ENCODE assay signal across 8 cellular contexts in the genomic region with DNA sequence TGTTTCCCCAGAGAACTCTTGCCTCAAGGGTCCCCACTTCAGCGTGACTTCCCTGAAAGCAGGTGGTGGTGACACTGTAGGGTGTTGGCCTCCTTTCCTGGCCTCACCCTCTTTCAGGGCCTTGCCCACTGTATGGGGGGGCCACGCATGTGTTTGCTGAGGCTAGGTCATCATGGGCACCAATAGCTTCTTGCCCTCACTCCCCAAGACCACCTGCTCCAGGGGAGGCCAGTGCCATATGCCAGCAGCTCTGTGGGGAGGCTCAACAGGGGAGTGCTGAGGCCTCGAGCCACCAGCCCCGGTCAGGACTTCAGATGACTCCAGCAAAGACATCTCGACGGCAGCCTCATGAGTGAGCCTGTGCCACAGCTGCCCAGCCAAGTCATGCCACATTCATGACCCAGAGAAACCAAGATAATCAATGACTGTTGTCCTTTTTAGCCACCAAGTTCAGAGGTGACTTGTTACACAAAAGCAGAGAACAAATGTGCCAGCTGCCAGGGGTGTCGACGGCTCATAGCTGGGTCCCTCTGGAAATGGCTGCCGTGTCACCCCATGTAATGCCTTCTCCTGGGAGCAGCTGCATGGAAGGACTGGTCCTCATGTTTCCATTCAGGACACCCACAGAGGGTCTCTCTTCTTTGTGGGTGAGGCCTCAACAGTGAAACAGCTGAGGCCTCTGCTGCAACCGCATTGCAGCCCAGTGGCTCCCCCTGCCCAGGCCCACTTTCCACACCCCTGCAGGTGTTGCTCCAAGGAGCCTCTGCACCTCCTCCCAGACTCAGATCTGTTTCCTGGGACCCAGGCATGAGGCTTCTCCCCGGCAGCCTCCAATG.
DNase-seq lines count a peak whose midpoint lies in the region; ATAC-seq and TF ChIP-seq lines count a peak whose summit lies in the region.
"Not testable (repeated sequence)": the region's sequence is repeated elsewhere in the genome, so short reads cannot be mapped to it uniquely, and the experiment has no call there.

No MANE protein-coding gene starts in this region.

- not testable (repeated sequence) for H3K27me3 Mint-ChIP-seq in CD14-positive monocyte (ENCODE audit: low read depth in 3 of 3); activated CD8-positive, alpha-beta T cell treated with anti-CD3 and anti-CD28 coated beads, Interleukin-2, amount 10 ng/mL, durations not matched to agents 7 days and 5 days (ENCODE audit: low read depth); activated naive CD8-positive, alpha-beta T cell treated with anti-CD3 and anti-CD28 coated beads, Interleukin-2, amount 10 ng/mL, durations not matched to agents 7 days and 5 days

- WGBS in right cardiac atrium = 95% methylated on average over 11 of the region's 11 CpGs
- WGBS in spleen, 5 donors = 84 to 97% (median 92%) methylated on average over 7 to 11 of the region's 11 CpGs

- H3K9me3 Mint-ChIP-seq in CD14-positive monocyte; activated CD8-positive, alpha-beta T cell treated with anti-CD3 and anti-CD28 coated beads, Interleukin-2, amount 10 ng/mL, durations not matched to agents 7 days and 5 days (ENCODE audit: insufficient read depth); activated naive CD8-positive, alpha-beta T cell treated with anti-CD3 and anti-CD28 coated beads, Interleukin-2, amount 10 ng/mL, durations not matched to agents 7 days and 5 days: not testable (repeated sequence)

- TF ChIP-seq CTCF in CD14-positive monocyte (IDR thresholded peaks at IDR 0.05); RWPE2 (IDR thresholded peaks at IDR 0.05; ENCODE audit: poor library complexity, severe bottlenecking); lower lobe of right lung (IDR thresholded peaks at IDR 0.05); neutrophil (IDR thresholded peaks at IDR 0.05); spleen (IDR thresholded peaks at IDR 0.05 in 8 of 11, conservative IDR thresholded peaks at IDR 0.05 in 3 of 11): not testable (repeated sequence)

- H3K27me3 ChIP-seq in RWPE2 (ENCODE audit: insufficient read depth, poor library complexity, severe bottlenecking); right cardiac atrium (ENCODE audit: control insufficient read depth, insufficient read depth); lower lobe of right lung (ENCODE audit: low read depth); neutrophil; spleen (replicated peaks in 1 of 7): not testable (repeated sequence)

- H3K36me3 ChIP-seq in RWPE2 (ENCODE audit: low read depth); lower lobe of right lung; neutrophil: not testable (repeated sequence)
- peaks cover 0 to 26% (median 4%) of the 10 kb centered on the region in 6 donors for H3K36me3 ChIP-seq in spleen

- H3K9me3 ChIP-seq in RWPE2 (ENCODE audit: severe bottlenecking); right cardiac atrium (ENCODE audit: control insufficient read depth, low read length); lower lobe of right lung; neutrophil; spleen: not testable (repeated sequence)

- peaks cover 38% of the 10 kb centered on the region for H3K4me1 Mint-ChIP-seq in CD14-positive monocyte
- H3K4me1 Mint-ChIP-seq in activated CD8-positive, alpha-beta T cell treated with anti-CD3 and anti-CD28 coated beads, Interleukin-2, amount 10 ng/mL, durations not matched to agents 7 days and 5 days (ENCODE audit: low read depth) = peaks cover 45% of the 10 kb centered on the region
- peaks cover 30% of the 10 kb centered on the region for H3K4me1 Mint-ChIP-seq in activated naive CD8-positive, alpha-beta T cell treated with anti-CD3 and anti-CD28 coated beads, Interleukin-2, amount 10 ng/mL, durations not matched to agents 7 days and 5 days

- POLR2A ChIA-PET in activated CD8-positive, alpha-beta T cell treated with anti-CD3 and anti-CD28 coated beads, Interleukin-2, amount 10 ng/mL, durations not matched to agents 7 days and 5 days (lab: Charles Lee); activated naive CD8-positive, alpha-beta T cell treated with anti-CD3 and anti-CD28 coated beads, Interleukin-2, amount 10 ng/mL, durations not matched to agents 7 days and 5 days (lab: Charles Lee): not testable (repeated sequence)

- H3K4me3 ChIP-seq in RWPE2 (ENCODE audit: severe bottlenecking); right cardiac atrium (ENCODE audit: low read length); lower lobe of right lung; neutrophil (ENCODE audit: low read depth in 1 of 2, low read length in 1 of 2); spleen: not testable (repeated sequence)

- not testable (repeated sequence) for DNase-seq in CD14-positive monocyte (ENCODE audit: low spot score); activated CD8-positive, alpha-beta T cell treated with anti-CD3 and anti-CD28 coated beads, Interleukin-2, amount 10 ng/mL, durations not matched to agents 7 days and 5 days; activated naive CD8-positive, alpha-beta T cell treated with anti-CD3 and anti-CD28 coated beads, Interleukin-2, amount 10 ng/mL, durations not matched to agents 7 days and 5 days
- DNase-seq in RWPE2 (ENCODE audit: low spot score) (peak; percentile 26), right cardiac atrium (peak in 2 of 3 donors; percentile 24 to 39), lower lobe of right lung (peak; percentile 28), spleen (peak; percentile 64)

- H3K36me3 Mint-ChIP-seq in CD14-positive monocyte = peaks cover 41 to 93% of the 10 kb centered on the region in 2 donors
- peaks cover 11% of the 10 kb centered on the region for H3K36me3 Mint-ChIP-seq in activated CD8-positive, alpha-beta T cell treated with anti-CD3 and anti-CD28 coated beads, Interleukin-2, amount 10 ng/mL, durations not matched to agents 7 days and 5 days (ENCODE audit: low read depth)
- not testable (repeated sequence) for H3K36me3 Mint-ChIP-seq in activated naive CD8-positive, alpha-beta T cell treated with anti-CD3 and anti-CD28 coated beads, Interleukin-2, amount 10 ng/mL, durations not matched to agents 7 days and 5 days

- intact Hi-C loops in CD14-positive monocyte (cut with micrococcal nuclease); right cardiac atrium (cut with DNase I); lower lobe of right lung (cut with DNase I); spleen (cut with DNase I; ENCODE audit: low total_unique reads): not testable (repeated sequence)

- H3K27ac Mint-ChIP-seq in CD14-positive monocyte = peak overlapping the region; percentile 49 to 99 (median 70)
- peak overlapping the region; percentile 60 for H3K27ac Mint-ChIP-seq in activated CD8-positive, alpha-beta T cell treated with anti-CD3 and anti-CD28 coated beads, Interleukin-2, amount 10 ng/mL, durations not matched to agents 7 days and 5 days
- H3K27ac Mint-ChIP-seq in activated naive CD8-positive, alpha-beta T cell treated with anti-CD3 and anti-CD28 coated beads, Interleukin-2, amount 10 ng/mL, durations not matched to agents 7 days and 5 days = peak overlapping the region; percentile 42

- not testable (repeated sequence) for H3K27ac ChIP-seq in RWPE2 (ENCODE audit: poor library complexity, severe bottlenecking); right cardiac atrium (ENCODE audit: low read length); lower lobe of right lung; spleen
- peak overlapping the region; percentile 46 for H3K27ac ChIP-seq in neutrophil

- TF ChIP-seq POLR2A in spleen (IDR thresholded peaks at IDR 0.05) = not testable (repeated sequence)

- CTCF ChIA-PET in activated CD8-positive, alpha-beta T cell treated with anti-CD3 and anti-CD28 coated beads, Interleukin-2, amount 10 ng/mL, durations not matched to agents 7 days and 5 days (lab: Charles Lee) = not testable (repeated sequence)

- not testable (repeated sequence) for ATAC-seq in RWPE2 (ENCODE audit: low read depth); activated CD8-positive, alpha-beta T cell treated with anti-CD3 and anti-CD28 coated beads, Interleukin-2, amount 10 ng/mL, durations not matched to agents 7 days and 5 days; activated naive CD8-positive, alpha-beta T cell treated with anti-CD3 and anti-CD28 coated beads, Interleukin-2, amount 10 ng/mL, durations not matched to agents 7 days and 5 days (ENCODE audit: low read depth); right cardiac atrium; lower lobe of right lung

- not testable (repeated sequence) for H3K4me3 Mint-ChIP-seq in CD14-positive monocyte; activated CD8-positive, alpha-beta T cell treated with anti-CD3 and anti-CD28 coated beads, Interleukin-2, amount 10 ng/mL, durations not matched to agents 7 days and 5 days; activated naive CD8-positive, alpha-beta T cell treated with anti-CD3 and anti-CD28 coated beads, Interleukin-2, amount 10 ng/mL, durations not matched to agents 7 days and 5 days

- not testable (repeated sequence) for H3K4me1 ChIP-seq in RWPE2 (ENCODE audit: insufficient read depth, poor library complexity, severe bottlenecking); right cardiac atrium (ENCODE audit: control insufficient read depth, insufficient read depth, low read length); lower lobe of right lung
- H3K4me1 ChIP-seq in neutrophil (ENCODE audit: control insufficient read depth in 1 of 2, insufficient read depth in 1 of 2, low read depth in 1 of 2, low read length in 1 of 2) (peaks cover 27 to 33% of the 10 kb centered on the region in 2 experiments), spleen (peaks cover 3 to 26% (median 19%) of the 10 kb centered on the region in 6 donors)
